ENCODE assay signal across 29 cellular contexts in genomic region chr4:118703118-118703517, GRCh38.
"Had no signal": no experiment of that assay in that cellular context is flagged by ENCODE, and none has a peak within 500 bp of the region (broad histone marks: within the 10 kb centered on the region; RNA-seq: fewer than 3 reads in every experiment).

No MANE protein-coding gene starts in this region.

- H3K9me3 ChIP-seq: breast epithelium had no signal

- H3K27ac ChIP-seq: breast epithelium, SK-N-MC had no signal

- H3K27me3 ChIP-seq: breast epithelium had no signal

- H3K4me3 ChIP-seq: breast epithelium, SK-N-MC had no signal

- H3K4me1 ChIP-seq: breast epithelium had no signal

- DNase-seq: activated B cell treated with CpG ODN at 0.5 μM for 24 hours; activated CD4-positive, alpha-beta T cell treated with anti-CD3 and anti-CD28 coated beads for 1 hour; activated CD4-positive, alpha-beta T cell treated with anti-CD3 and anti-CD28 coated beads, Interleukin-2, amount 10 ng/mL, durations not matched to agents 24 days and 14 days; activated CD4-positive, alpha-beta T cell treated with anti-CD3 and anti-CD28 coated beads, Interleukin-2, amount 50 U/mL, for 48 hours; activated CD8-positive, alpha-beta memory T cell treated with anti-CD3 and anti-CD28 coated beads, Interleukin-2, amount 10 ng/mL, durations not matched to agents 7 days and 5 days; activated effector memory CD4-positive, alpha-beta T cell treated with Interleukin-2 at 50 U/mL for 16 hours; activated naive CD4-positive, alpha-beta T cell; activated T-cell treated with anti-CD3 and anti-CD28 coated beads, Interleukin-2, amount 50 U/mL, for 24 hours; aorta; caudate nucleus; MM.1S; NCI-H1105; NCI-H1436; NCI-H1694 treated with DMSO at 0.1 percent for 48 hours; NCI-H2029 treated with DMSO at 0.1 percent for 48 hours; NCI-H345; NCI-H510A; NCI-H526 treated with DMSO at 0.1 percent for 48 hours; NK-92 treated with Interleukin-12 subunit alpha and Interleukin-12 subunit beta, amount 100 ng/mL, for 24 hours; OCI-M1; RPMI8226; T-cell; T-helper 2 cell; T1000 had no signal

- ATAC-seq: activated CD8-positive, alpha-beta memory T cell treated with anti-CD3 and anti-CD28 coated beads, Interleukin-2, amount 10 ng/mL, durations not matched to agents 7 days and 5 days; Panc1; Right ventricle myocardium inferior; T-cell had no signal

- FAIRE-seq: TTC549 had no signal
